Comparison of ENCODE assay signal across 11 cellular contexts in the genomic region with DNA sequence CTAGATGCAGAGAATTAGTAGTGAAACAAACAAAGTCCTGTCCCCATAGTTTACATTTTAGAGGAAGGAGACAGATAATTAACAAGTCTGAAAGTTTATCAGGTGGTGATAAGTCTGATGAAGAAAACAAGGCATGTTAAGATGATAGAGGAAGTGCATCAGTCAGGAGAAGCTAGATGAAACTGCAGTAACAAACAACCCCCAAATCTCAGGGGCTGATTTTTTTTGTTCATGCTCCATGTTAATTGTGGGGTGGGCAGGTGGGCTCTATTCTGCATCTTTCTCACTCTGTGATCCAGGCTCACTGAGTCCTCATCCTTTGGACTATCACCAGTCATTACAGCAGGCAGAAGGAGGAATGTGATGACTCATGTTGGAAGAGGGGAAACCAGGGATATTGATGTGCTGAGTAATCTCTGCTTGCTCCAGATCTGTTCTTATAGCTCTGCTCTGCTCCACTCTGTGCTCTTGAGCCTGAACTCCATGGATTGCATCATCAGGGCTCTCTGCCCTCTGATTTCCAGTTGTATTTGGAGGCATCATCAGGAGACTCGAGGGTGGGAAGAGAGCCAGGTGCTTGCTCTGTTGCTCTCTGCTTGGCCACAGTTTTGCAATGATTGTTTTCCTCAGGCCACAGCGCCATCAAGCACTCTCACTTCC.
DNase-seq lines count a peak whose midpoint lies in the region; ATAC-seq, FAIRE-seq and TF ChIP-seq lines count a peak whose summit lies in the region.
"Had no signal": no experiment of that assay in that cellular context is flagged by ENCODE, and none has a peak within 500 bp of the region (broad histone marks: within the 10 kb centered on the region; RNA-seq: fewer than 3 reads in every experiment).

No MANE protein-coding gene starts in this region.

- H3K4me1 Mint-ChIP-seq in stimulated activated effector memory CD8-positive, alpha-beta T cell treated with anti-CD3 and anti-CD28 coated beads, Interleukin-12 subunit alpha, Interleukin-12 subunit beta, amount 100 ng/mL, for 72 hours = no peaks in the 10 kb centered on the region

- H3K36me3 ChIP-seq in lower lobe of right lung = no peaks in the 10 kb centered on the region
- H3K36me3 ChIP-seq: gastrocnemius medialis had no signal

- no peaks in the 10 kb centered on the region for H3K4me1 ChIP-seq in lower lobe of right lung

- no peak overlapping the region for H3K4me3 Mint-ChIP-seq in stimulated activated effector memory CD8-positive, alpha-beta T cell treated with anti-CD3 and anti-CD28 coated beads, Interleukin-12 subunit alpha, Interleukin-12 subunit beta, amount 100 ng/mL, for 72 hours
- H3K4me3 Mint-ChIP-seq: activated naive CD8-positive, alpha-beta T cell; WTC11 had no signal

- peak; percentile 37 to 69 for ATAC-seq in lower lobe of right lung
- ATAC-seq in stimulated activated effector memory CD8-positive, alpha-beta T cell treated with anti-CD3 and anti-CD28 coated beads, Interleukin-12 subunit alpha, Interleukin-12 subunit beta, amount 100 ng/mL, for 72 hours = no peak
- ATAC-seq: WTC11 had no signal

- intact Hi-C loops in lower lobe of right lung (cut with DNase I) = no loop called here

- no peak overlapping the region for H3K27ac ChIP-seq in lower lobe of right lung
- H3K27ac ChIP-seq: gastrocnemius medialis had no signal

- H3K9me3 Mint-ChIP-seq in stimulated activated effector memory CD8-positive, alpha-beta T cell treated with anti-CD3 and anti-CD28 coated beads, Interleukin-12 subunit alpha, Interleukin-12 subunit beta, amount 100 ng/mL, for 72 hours = peaks cover 4% of the 10 kb centered on the region

- H3K4me3 ChIP-seq in choroid plexus epithelial cell (ENCODE audit: low read depth, low read length) (no peak overlapping the region), lower lobe of right lung (no peak overlapping the region)
- H3K4me3 ChIP-seq: gastrocnemius medialis had no signal

- no peak overlapping the region for H3K27ac Mint-ChIP-seq in stimulated activated effector memory CD8-positive, alpha-beta T cell treated with anti-CD3 and anti-CD28 coated beads, Interleukin-12 subunit alpha, Interleukin-12 subunit beta, amount 100 ng/mL, for 72 hours
- H3K27ac Mint-ChIP-seq: activated naive CD8-positive, alpha-beta T cell; WTC11 had no signal

- H3K36me3 Mint-ChIP-seq in stimulated activated effector memory CD8-positive, alpha-beta T cell treated with anti-CD3 and anti-CD28 coated beads, Interleukin-12 subunit alpha, Interleukin-12 subunit beta, amount 100 ng/mL, for 72 hours = no peaks in the 10 kb centered on the region

- no peak for FAIRE-seq in GM19239 (lab: Jason Lieb, UNC)

- TF ChIP-seq CTCF in choroid plexus epithelial cell (conservative IDR thresholded peaks at IDR 0.05; ENCODE audit: low read depth, low read length) = no peak
- TF ChIP-seq CTCF in lower lobe of right lung (IDR thresholded peaks at IDR 0.05) = no peak

- peak; percentile 73 for DNase-seq in AG08396 (ENCODE audit: low spot score)
- DNase-seq in LHCN-M2 (ENCODE audit: low read depth) = peak; percentile 84
- DNase-seq in choroid plexus epithelial cell (ENCODE audit: low read depth) = peak; percentile 69
- DNase-seq in lower lobe of right lung = no peak
- no peak for DNase-seq in GM19239 (ENCODE audit: insufficient read length, low spot score)
- DNase-seq in NCI-H2227 treated with DMSO at 0.1 percent for 48 hours (lab: John Stamatoyannopoulos, UW) = no peak
- no peak for DNase-seq in stimulated activated effector memory CD8-positive, alpha-beta T cell treated with anti-CD3 and anti-CD28 coated beads, Interleukin-12 subunit alpha, Interleukin-12 subunit beta, amount 100 ng/mL, for 72 hours (ENCODE audit: low spot score in 2 of 2)
- DNase-seq in NK-92 treated with Interleukin-12 subunit alpha and Interleukin-12 subunit beta, amount 100 ng/mL, for 24 hours (lab: John Stamatoyannopoulos, UW) = no peak

- no peaks in the 10 kb centered on the region for H3K9me3 ChIP-seq in lower lobe of right lung
- H3K9me3 ChIP-seq: gastrocnemius medialis had no signal

- H3K27me3 ChIP-seq in lower lobe of right lung (ENCODE audit: low read depth) = no peaks in the 10 kb centered on the region
- H3K27me3 ChIP-seq: gastrocnemius medialis had no signal

Comparison
In these comparisons a context has a peak if more than half of its experiments do, and no peak if none do; other contexts are left out.
1. DNase-seq: peak in AG08396 (single experiment), LHCN-M2 (single experiment) and choroid plexus epithelial cell (single experiment); none in lower lobe of right lung (single experiment), GM19239 (single experiment), NCI-H2227 treated with DMSO at 0.1 percent for 48 hours (single experiment), stimulated activated effector memory CD8-positive, alpha-beta T cell treated with anti-CD3 and anti-CD28 coated beads, Interleukin-12 subunit alpha, Interleukin-12 subunit beta, amount 100 ng/mL, for 72 hours (0 of 2) and NK-92 treated with Interleukin-12 subunit alpha and Interleukin-12 subunit beta, amount 100 ng/mL, for 24 hours (single experiment).